In genomic region chr3:179451335-179452165, GRCh38 we compare ENCODE assay signal across 1 cellular context.
TF ChIP-seq lines count a peak whose summit lies in the region.

Gene GNB4 (minus strand): TSS chr3:179451470. CDS start chr3:179426200, 25,270 bp downstream.

TF ChIP-seq in K562, 482 proteins besides CTCF, POLR2A, EP300 and RAD21 (continued from another document and continues in another):
- TF ChIP-seq RCOR1 (IDR thresholded peaks at IDR 0.05; ENCODE audit: borderline replicate concordance in 1 of 2, low read depth in 2 of 2, low read length in 2 of 2): no peak
- TF ChIP-seq GTF2E2 (tag; IDR thresholded peaks at IDR 0.05): no peak
- TF ChIP-seq ZNF592 (IDR thresholded peaks at IDR 0.05): peak; percentile 90; the same call in 1 of the 2 replicates
- TF ChIP-seq RBBP5 (IDR thresholded peaks at IDR 0.05; ENCODE audit: borderline replicate concordance, insufficient read depth, low read length, poor library complexity, severe bottlenecking): peak; percentile 92
- no peak for TF ChIP-seq ZBTB8A (IDR thresholded peaks at IDR 0.05; ENCODE audit: partially characterized antibody)
- peak; percentile 28; the same call in 1 of the 2 replicates for TF ChIP-seq TFAP4 (CRISPR knock-in tag; IDR thresholded peaks at IDR 0.05; ENCODE audit: borderline replicate concordance)
- TF ChIP-seq MNT (conservative IDR thresholded peaks at IDR 0.05): 0 out of 4 replicates have a peak, but pooled peaks of 1 of the 2 experiments have one; percentile 5
- no peak for TF ChIP-seq ZNF398 (CRISPR knock-in tag; IDR thresholded peaks at IDR 0.05)
- TF ChIP-seq GMEB1 (CRISPR knock-in tag; IDR thresholded peaks at IDR 0.05): peak; percentile 78
- peak; percentile 48; the same call in 1 of the 2 replicates for TF ChIP-seq NCOA6 (IDR thresholded peaks at IDR 0.05)
- no peak for TF ChIP-seq CBX1 (IDR thresholded peaks at IDR 0.05; ENCODE audit: low read depth)
- TF ChIP-seq SAFB2 (IDR thresholded peaks at IDR 0.05; ENCODE audit: borderline replicate concordance, low read depth, low read length, severe bottlenecking): no peak
- TF ChIP-seq HNRNPLL (IDR thresholded peaks at IDR 0.05; ENCODE audit: low read depth, low read length, poor library complexity, severe bottlenecking): peak; percentile 76
- TF ChIP-seq ZNF583 (CRISPR knock-in tag; IDR thresholded peaks at IDR 0.05): peak; percentile 28; the same call in 1 of the 2 replicates
- no peak for TF ChIP-seq ZC3H11A (IDR thresholded peaks at IDR 0.05; ENCODE audit: low read depth, low read length)
- no peak for TF ChIP-seq ZNF655 (CRISPR knock-in tag; IDR thresholded peaks at IDR 0.05)
- no peak for TF ChIP-seq PPARD (CRISPR knock-in tag; IDR thresholded peaks at IDR 0.05)
- TF ChIP-seq ZNF23 (CRISPR knock-in tag; IDR thresholded peaks at IDR 0.05): no peak
- TF ChIP-seq JUND (IDR thresholded peaks at IDR 0.05; ENCODE audit: borderline replicate concordance, low read depth, low read length): peak; percentile 19; the same call in 1 of the 2 replicates
- TF ChIP-seq JUND (tag; IDR thresholded peaks at IDR 0.05; ENCODE audit: borderline replicate concordance, low read depth, low read length): no peak; the same call in 2 of the 3 replicates
- no peak for TF ChIP-seq TEAD4 (IDR thresholded peaks at IDR 0.05; ENCODE audit: low read length)
- peak; percentile 86; the same call in 1 of the 2 replicates for TF ChIP-seq TEAD4 (CRISPR knock-in tag; IDR thresholded peaks at IDR 0.05; ENCODE audit: borderline replicate concordance)
- peak; percentile 94 for TF ChIP-seq CTBP1 (IDR thresholded peaks at IDR 0.05; ENCODE audit: borderline replicate concordance)
- peak; percentile 82 for TF ChIP-seq RB1 (IDR thresholded peaks at IDR 0.05; ENCODE audit: low read depth)
- TF ChIP-seq GTF2B (IDR thresholded peaks at IDR 0.05; ENCODE audit: extremely low read depth, insufficient read length): no peak
- peak; percentile 88 for TF ChIP-seq DMBX1 (CRISPR knock-in tag; IDR thresholded peaks at IDR 0.05; ENCODE audit: borderline replicate concordance)
- TF ChIP-seq BRF1 (IDR thresholded peaks at IDR 0.05; ENCODE audit: borderline replicate concordance, extremely low read depth, insufficient read length): no peak
- peak; percentile 66; the same call in 1 of the 2 replicates for TF ChIP-seq RNF2 (IDR thresholded peaks at IDR 0.05)
- peak; percentile 93 for TF ChIP-seq ZNF395 (CRISPR knock-in tag; IDR thresholded peaks at IDR 0.05)
- TF ChIP-seq RFX1 (IDR thresholded peaks at IDR 0.05): no peak
- no peak for TF ChIP-seq SRSF7 (optimal IDR thresholded peaks at IDR 0.05; ENCODE audit: low read depth, low read length)
- TF ChIP-seq KDM5B (IDR thresholded peaks at IDR 0.05; ENCODE audit: insufficient replicate concordance, low read depth, low read length): peak; percentile 86
- peak; percentile 87; the same call in 1 of the 2 replicates for TF ChIP-seq ZNF431 (CRISPR knock-in tag; IDR thresholded peaks at IDR 0.05)
- no peak for TF ChIP-seq PCBP2 (IDR thresholded peaks at IDR 0.05; ENCODE audit: low read depth, low read length, poor library complexity, severe bottlenecking)
- TF ChIP-seq GATAD2B (IDR thresholded peaks at IDR 0.05; ENCODE audit: borderline replicate concordance): peak; percentile 94
- no peak for TF ChIP-seq CHCHD3 (CRISPR knock-in tag; IDR thresholded peaks at IDR 0.05)
- peak; percentile 31; the same call in 1 of the 2 replicates for TF ChIP-seq BHLHE40 (IDR thresholded peaks at IDR 0.05; ENCODE audit: low read length)
- TF ChIP-seq NFE2 (IDR thresholded peaks at IDR 0.05; ENCODE audit: low read depth): no peak
- peak; percentile 87 for TF ChIP-seq ZNF197 (CRISPR knock-in tag; IDR thresholded peaks at IDR 0.05; ENCODE audit: low read depth)
- TF ChIP-seq TRIM28 (IDR thresholded peaks at IDR 0.05): no peak
- peak; percentile 95 for TF ChIP-seq POLR2G (IDR thresholded peaks at IDR 0.05; ENCODE audit: low read depth, low read length)
- no peak for TF ChIP-seq SETDB1 (IDR thresholded peaks at IDR 0.05; ENCODE audit: low read length)
- TF ChIP-seq MTA3 (IDR thresholded peaks at IDR 0.05; ENCODE audit: borderline replicate concordance): 0 out of 2 replicates have a peak, but pooled peaks have one; percentile 4
- TF ChIP-seq YY1 (IDR thresholded peaks at IDR 0.05; ENCODE audit: borderline replicate concordance in 1 of 3, control insufficient read depth in 1 of 3, extremely low read depth in 1 of 3, insufficient read depth in 3 of 3, insufficient read length in 1 of 3, insufficient replicate concordance in 2 of 3, low read depth in 1 of 3, low read length in 2 of 3): peak in 1 of 3 experiments; percentile 62
- TF ChIP-seq ZBTB1 (CRISPR knock-in tag; IDR thresholded peaks at IDR 0.05; ENCODE audit: borderline replicate concordance, low read depth): peak; percentile 88
- TF ChIP-seq XRCC4 (IDR thresholded peaks at IDR 0.05; ENCODE audit: extremely low read depth, insufficient read depth, insufficient read length): no peak
- no peak for TF ChIP-seq SAP30 (IDR thresholded peaks at IDR 0.05; ENCODE audit: borderline replicate concordance, insufficient read depth, low read depth, low read length, poor library complexity, severe bottlenecking)
- TF ChIP-seq ZNF217 (CRISPR knock-in tag; IDR thresholded peaks at IDR 0.05): no peak
- peak; percentile 89 for TF ChIP-seq ZNF766 (CRISPR knock-in tag; conservative IDR thresholded peaks at IDR 0.05)
- TF ChIP-seq E2F6 (IDR thresholded peaks at IDR 0.05; ENCODE audit: borderline replicate concordance in 1 of 2, extremely low read depth in 1 of 2, insufficient read depth in 1 of 2, insufficient read length in 1 of 2, low read depth in 1 of 2, low read length in 1 of 2, poor library complexity in 1 of 2, severe bottlenecking in 1 of 2): peak; percentile 100
